ENCODE assay signal across 8 cellular contexts in the genomic region with DNA sequence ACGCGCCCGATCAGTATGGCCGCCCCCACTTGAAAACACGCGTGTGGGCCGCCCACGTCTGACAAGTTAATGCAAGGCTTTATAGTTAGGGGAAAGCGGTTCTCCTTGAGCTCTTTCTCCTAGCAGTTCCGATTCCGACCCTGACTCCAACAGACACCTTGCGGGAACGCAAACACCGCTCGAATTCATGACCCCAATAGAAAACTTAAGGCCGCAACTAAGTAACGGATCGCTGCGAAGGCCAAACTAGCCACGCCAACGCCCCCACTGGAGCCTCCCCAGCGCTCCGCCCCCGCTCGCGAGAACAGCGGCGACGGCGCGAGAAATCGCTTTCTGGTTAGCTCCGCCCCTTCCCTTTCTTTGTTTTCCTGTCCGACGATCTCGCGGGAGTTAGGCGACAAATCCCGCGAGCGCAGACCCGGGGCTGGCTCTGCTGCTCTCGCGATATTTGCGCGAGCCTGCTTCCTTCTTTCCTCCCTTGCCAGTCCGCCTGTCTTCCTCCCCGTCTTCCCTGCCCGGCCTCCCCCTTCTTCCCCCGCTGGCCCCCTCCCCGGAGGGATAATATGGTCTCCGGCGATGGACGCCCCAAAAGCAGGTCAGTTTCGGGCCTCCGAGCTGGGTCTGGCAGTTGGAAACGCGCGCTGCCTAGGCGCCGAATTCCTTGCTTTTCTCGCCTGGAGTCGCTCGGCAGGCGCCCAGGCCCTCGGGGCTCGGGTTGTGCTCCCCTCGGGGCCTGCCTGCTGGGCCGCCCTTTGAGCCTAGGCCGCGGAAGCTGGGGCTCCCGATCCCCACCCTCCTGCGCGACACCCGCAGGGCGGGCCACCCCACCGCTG. TPM values are rescaled to one million over a fixed set of nuclear protein-coding genes. Genes with fewer than 3 reads are reported as not detected.
A peak's percentile ranks its signal among the peaks of the same experiment; 100 is the strongest.
DNase-seq lines count a peak whose midpoint lies in the region; ATAC-seq and TF ChIP-seq lines count a peak whose summit lies in the region.

A gene with protein sequence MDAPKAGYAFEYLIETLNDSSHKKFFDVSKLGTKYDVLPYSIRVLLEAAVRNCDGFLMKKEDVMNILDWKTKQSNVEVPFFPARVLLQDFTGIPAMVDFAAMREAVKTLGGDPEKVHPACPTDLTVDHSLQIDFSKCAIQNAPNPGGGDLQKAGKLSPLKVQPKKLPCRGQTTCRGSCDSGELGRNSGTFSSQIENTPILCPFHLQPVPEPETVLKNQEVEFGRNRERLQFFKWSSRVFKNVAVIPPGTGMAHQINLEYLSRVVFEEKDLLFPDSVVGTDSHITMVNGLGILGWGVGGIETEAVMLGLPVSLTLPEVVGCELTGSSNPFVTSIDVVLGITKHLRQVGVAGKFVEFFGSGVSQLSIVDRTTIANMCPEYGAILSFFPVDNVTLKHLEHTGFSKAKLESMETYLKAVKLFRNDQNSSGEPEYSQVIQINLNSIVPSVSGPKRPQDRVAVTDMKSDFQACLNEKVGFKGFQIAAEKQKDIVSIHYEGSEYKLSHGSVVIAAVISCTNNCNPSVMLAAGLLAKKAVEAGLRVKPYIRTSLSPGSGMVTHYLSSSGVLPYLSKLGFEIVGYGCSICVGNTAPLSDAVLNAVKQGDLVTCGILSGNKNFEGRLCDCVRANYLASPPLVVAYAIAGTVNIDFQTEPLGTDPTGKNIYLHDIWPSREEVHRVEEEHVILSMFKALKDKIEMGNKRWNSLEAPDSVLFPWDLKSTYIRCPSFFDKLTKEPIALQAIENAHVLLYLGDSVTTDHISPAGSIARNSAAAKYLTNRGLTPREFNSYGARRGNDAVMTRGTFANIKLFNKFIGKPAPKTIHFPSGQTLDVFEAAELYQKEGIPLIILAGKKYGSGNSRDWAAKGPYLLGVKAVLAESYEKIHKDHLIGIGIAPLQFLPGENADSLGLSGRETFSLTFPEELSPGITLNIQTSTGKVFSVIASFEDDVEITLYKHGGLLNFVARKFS (plus strand): TSS at position 455 of the 833 bp plus-strand sequence. CDS start 122 bp downstream, at position 577.

- H3K36me3 ChIP-seq in DOHH2 (ENCODE audit: control insufficient read depth, low read length) = peaks cover 45% of the 10 kb centered on the region

- H3F3A ChIP-seq in DOHH2 (ENCODE audit: control insufficient read depth, insufficient read depth) = no peaks in the 10 kb centered on the region

- H3K79me2 ChIP-seq in DOHH2 (ENCODE audit: control insufficient read depth, low read length) = peaks cover 55% of the 10 kb centered on the region

- peak within 1 kb of the TSS; percentile 100 for H3K27ac Mint-ChIP-seq in activated T-helper 17 cell treated with anti-CD3 and anti-CD28 coated beads, Interleukin-2, amount 50 U/mL, for 72 hours
- H3K27ac Mint-ChIP-seq in naive B cell = peak within 1 kb of the TSS; percentile 90 to 97 (median 94)
- peak within 1 kb of the TSS; percentile 93 for H3K27ac Mint-ChIP-seq in stimulated activated memory B cell treated with anti-CD40 and anti-IgM and Interleukin-4, amounts not matched to agents 10 μg/mL and 1 μg/mL and 100 μg/mL, for 72 hours

- no peaks in the 10 kb centered on the region for H3K9me2 ChIP-seq in DOHH2 (replicated peaks; ENCODE audit: control insufficient read depth, low read length)

- peak; percentile 94 for DNase-seq in GOT3 (lab: John Stamatoyannopoulos, UW)
- DNase-seq in LNCaP clone FGC (ENCODE audit: low read depth) = peak; percentile 92
- DNase-seq in RWPE1 (ENCODE audit: low spot score) = peak; percentile 100
- DNase-seq in fibroblast of gingiva (ENCODE audit: low read depth) = peak; percentile 98
- peak; percentile 98 for DNase-seq in naive B cell

- H3K9me3 ChIP-seq in DOHH2 (ENCODE audit: control insufficient read depth, insufficient read depth, low read length) = no peaks in the 10 kb centered on the region

- peaks cover 46% of the 10 kb centered on the region for H3K36me3 Mint-ChIP-seq in activated T-helper 17 cell treated with anti-CD3 and anti-CD28 coated beads, Interleukin-2, amount 50 U/mL, for 72 hours (ENCODE audit: low read depth)
- H3K36me3 Mint-ChIP-seq in naive B cell = peaks cover 0 to 5% of the 10 kb centered on the region in 2 donors
- peaks cover 8% of the 10 kb centered on the region for H3K36me3 Mint-ChIP-seq in stimulated activated memory B cell treated with anti-CD40 and anti-IgM and Interleukin-4, amounts not matched to agents 10 μg/mL and 1 μg/mL and 100 μg/mL, for 72 hours

- peaks cover 9% of the 10 kb centered on the region; the same call in 1 of the 2 replicates for H4K20me1 ChIP-seq in DOHH2 (ENCODE audit: control insufficient read depth, insufficient read depth, low read depth, low read length)

- H3K4me3 ChIP-seq in DOHH2 (ENCODE audit: low read length) = peak within 1 kb of the TSS; percentile 95
- peak within 1 kb of the TSS; percentile 63 for H3K4me3 ChIP-seq in LNCaP clone FGC (ENCODE audit: low read depth, low read length)

- peak within 1 kb of the TSS; percentile 99 for H3K4me3 Mint-ChIP-seq in activated T-helper 17 cell treated with anti-CD3 and anti-CD28 coated beads, Interleukin-2, amount 50 U/mL, for 72 hours
- H3K4me3 Mint-ChIP-seq in naive B cell = peak within 1 kb of the TSS; percentile 90 to 99 (median 97)
- H3K4me3 Mint-ChIP-seq in stimulated activated memory B cell treated with anti-CD40 and anti-IgM and Interleukin-4, amounts not matched to agents 10 μg/mL and 1 μg/mL and 100 μg/mL, for 72 hours = peak within 1 kb of the TSS; percentile 88

- H3K27ac ChIP-seq in DOHH2 (ENCODE audit: low read depth, low read length) (peak within 1 kb of the TSS; percentile 65), RWPE1 (peak within 1 kb of the TSS; percentile 88)

- peaks cover 26% of the 10 kb centered on the region for H3K4me1 Mint-ChIP-seq in activated T-helper 17 cell treated with anti-CD3 and anti-CD28 coated beads, Interleukin-2, amount 50 U/mL, for 72 hours
- H3K4me1 Mint-ChIP-seq in naive B cell = peaks cover 24 to 40% (median 32%) of the 10 kb centered on the region in 3 donors
- H3K4me1 Mint-ChIP-seq in stimulated activated memory B cell treated with anti-CD40 and anti-IgM and Interleukin-4, amounts not matched to agents 10 μg/mL and 1 μg/mL and 100 μg/mL, for 72 hours = peaks cover 32% of the 10 kb centered on the region

- peak; percentile 86 for ATAC-seq in activated T-helper 17 cell treated with anti-CD3 and anti-CD28 coated beads, Interleukin-2, amount 50 U/mL, for 72 hours (replicated peaks)
- ATAC-seq in naive B cell (ENCODE audit: low read depth in 2 of 2) = peak; percentile 85 to 88
- ATAC-seq in stimulated activated memory B cell treated with anti-CD40 and anti-IgM and Interleukin-4, amounts not matched to agents 10 μg/mL and 1 μg/mL and 100 μg/mL, for 72 hours = peak; percentile 92

- POLR2A ChIA-PET in RWPE1 (lab: Yijun Ruan, JAX; ENCODE audit: low non-redundant PET) = interaction anchor here (1.1 kb wide), 1 partner anchor 15 kb away, joined by 3 read pairs; no protein-coding TSS in a partner anchor

- CTCF ChIA-PET in RWPE1 (lab: Yijun Ruan, JAX) = interaction anchor here (0.5 to 2.0 kb wide), 3 partner anchors 10 to 17 kb away, joined by 3 to 6 read pairs (median 4); no protein-coding TSS in a partner anchor

- no peaks in the 10 kb centered on the region for H3K27me3 Mint-ChIP-seq in activated T-helper 17 cell treated with anti-CD3 and anti-CD28 coated beads, Interleukin-2, amount 50 U/mL, for 72 hours
- peaks cover 0 to 9% (median 0%) of the 10 kb centered on the region in 3 donors for H3K27me3 Mint-ChIP-seq in naive B cell
- peaks cover 5% of the 10 kb centered on the region for H3K27me3 Mint-ChIP-seq in stimulated activated memory B cell treated with anti-CD40 and anti-IgM and Interleukin-4, amounts not matched to agents 10 μg/mL and 1 μg/mL and 100 μg/mL, for 72 hours

- H3K9me3 Mint-ChIP-seq in activated T-helper 17 cell treated with anti-CD3 and anti-CD28 coated beads, Interleukin-2, amount 50 U/mL, for 72 hours = no peaks in the 10 kb centered on the region
- H3K9me3 Mint-ChIP-seq in naive B cell = peaks cover 0 to 5% (median 4%) of the 10 kb centered on the region in 7 donors
- H3K9me3 Mint-ChIP-seq in stimulated activated memory B cell treated with anti-CD40 and anti-IgM and Interleukin-4, amounts not matched to agents 10 μg/mL and 1 μg/mL and 100 μg/mL, for 72 hours = peaks cover 8% of the 10 kb centered on the region

- H3K4me1 ChIP-seq in DOHH2 (ENCODE audit: control insufficient read depth, low read length) = peaks cover 34% of the 10 kb centered on the region

- H3K4me2 ChIP-seq in DOHH2 (ENCODE audit: low read length) = peak within 1 kb of the TSS; percentile 92

- H3K27me3 ChIP-seq in DOHH2 (ENCODE audit: control insufficient read depth, low read length) = no peaks in the 10 kb centered on the region

- TF ChIP-seq CTCF in DOHH2 (IDR thresholded peaks at IDR 0.05; ENCODE audit: low read depth, low read length, poor library complexity, severe bottlenecking) = no peak
- no peak for TF ChIP-seq CTCF in LNCaP clone FGC (IDR thresholded peaks at IDR 0.05; ENCODE audit: control insufficient read depth, extremely low read depth, insufficient read depth)
- TF ChIP-seq CTCF in RWPE1 (conservative IDR thresholded peaks at IDR 0.05; ENCODE audit: low read depth) = no peak

RNA-seq across cellular contexts. Expression of the gene that starts here (rescaled TPM):
- 10 to 100 TPM; 63.6 to 84.0 TPM for total RNA-seq in activated T-helper 17 cell treated with anti-CD3 and anti-CD28 coated beads, Interleukin-2, amount 50 U/mL, for 72 hours
- 10 to 100 TPM; 14.6 to 19.8 (median 16.6) TPM for polyA plus RNA-seq in naive B cell (ENCODE audit: low read depth in 6 of 6)

Comparison
In these comparisons a context has a peak if more than half of its experiments do, and no peak if none do; other contexts are left out.
1. Peak in every context shown above with its lines: DNase-seq, ATAC-seq, H3K4me3 ChIP-seq and H3K27ac ChIP-seq.